Comparison of ENCODE assay signal across 10 cellular contexts in the genomic region with DNA sequence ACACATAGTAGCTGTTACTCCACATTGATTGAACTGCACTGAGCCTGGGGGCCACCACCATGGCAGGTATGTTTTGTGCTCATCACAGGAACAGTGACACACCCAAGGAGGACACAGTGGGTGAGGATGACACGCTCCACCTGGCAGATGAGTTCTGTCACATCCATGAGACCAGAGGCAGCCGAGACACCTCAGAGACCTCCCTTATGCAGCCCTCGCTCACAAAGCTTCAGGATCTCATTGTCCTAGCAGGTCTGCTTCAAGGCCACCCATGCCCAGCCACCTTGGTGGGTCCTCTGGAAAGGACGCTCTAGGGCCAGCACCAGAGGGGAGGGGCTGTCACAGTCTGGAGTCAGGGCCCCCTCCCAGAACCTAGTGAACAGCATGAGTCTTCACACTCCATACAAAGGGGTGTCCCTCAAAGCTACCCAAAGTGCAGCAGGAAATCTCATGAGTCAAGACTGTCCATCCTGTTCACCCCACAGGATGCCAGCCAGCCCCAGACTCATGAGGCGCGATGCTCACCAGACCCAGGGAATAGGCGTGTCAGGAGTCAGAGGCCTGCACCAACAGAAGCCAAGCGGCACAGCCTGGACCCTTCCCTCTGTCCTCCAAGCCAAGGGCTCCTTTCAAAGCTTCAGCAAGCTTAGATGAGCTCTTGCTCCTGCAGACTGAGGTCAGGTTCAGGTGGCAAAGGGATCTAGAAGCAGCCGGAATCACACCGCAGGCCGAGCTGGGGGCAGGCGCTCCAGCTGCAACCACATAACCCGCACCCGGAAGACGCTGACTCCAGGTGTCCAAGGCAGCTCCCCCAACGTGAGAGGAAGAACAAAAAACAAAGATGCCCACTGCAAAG. TPM values are rescaled to one million over a fixed set of nuclear protein-coding genes. Genes with fewer than 3 reads are reported as not detected.
A peak's percentile ranks its signal among the peaks of the same experiment; 100 is the strongest.
DNase-seq lines count a peak whose midpoint lies in the region; ATAC-seq and TF ChIP-seq lines count a peak whose summit lies in the region.
"Had no signal": no experiment of that assay in that cellular context is flagged by ENCODE, and none has a peak within 500 bp of the region (broad histone marks: within the 10 kb centered on the region; RNA-seq: fewer than 3 reads in every experiment).

No MANE protein-coding gene starts in this region.

- no peaks in the 10 kb centered on the region; a peak in 1 of 5 replicates for H3K9me3 Mint-ChIP-seq in H9
- H3K9me3 Mint-ChIP-seq in stimulated activated memory B cell treated with anti-CD40 and anti-IgM and Interleukin-4, amounts not matched to agents 10 μg/mL and 1 μg/mL and 100 μg/mL, for 72 hours: no peaks in the 10 kb centered on the region

- H3K36me3 Mint-ChIP-seq in H9 (ENCODE audit: insufficient read depth in 1 of 3, low read depth in 3 of 3): peaks cover 0 to 5% (median 2%) of the 10 kb centered on the region in 3 experiments; a peak in 6 of 7 replicates
- H3K36me3 Mint-ChIP-seq in stimulated activated memory B cell treated with anti-CD40 and anti-IgM and Interleukin-4, amounts not matched to agents 10 μg/mL and 1 μg/mL and 100 μg/mL, for 72 hours: peaks cover 17% of the 10 kb centered on the region

- no peak overlapping the region for H3K4me2 ChIP-seq in H9 (ENCODE audit: insufficient read depth, insufficient read length, low read length)
- H3K4me2 ChIP-seq: PC-9 had no signal

- no peak overlapping the region for H3K14ac ChIP-seq in H9 (ENCODE audit: insufficient read depth, low read length)

- H3K27me3 ChIP-seq in H9 (ENCODE audit: insufficient read depth, low read length) (no peaks in the 10 kb centered on the region), right cardiac atrium (ENCODE audit: control insufficient read depth, insufficient read depth) (no peaks in the 10 kb centered on the region)

- H4K91ac ChIP-seq in H9 (ENCODE audit: insufficient read length, low read depth, low read length): no peak overlapping the region

- no peak overlapping the region for H4K5ac ChIP-seq in H9 (ENCODE audit: insufficient read length, low read depth, low read length)

- H3K4ac ChIP-seq in H9 (ENCODE audit: low read depth, low read length): no peak overlapping the region

- H2BK15ac ChIP-seq in H9 (ENCODE audit: low read depth, low read length): no peak overlapping the region

- TF ChIP-seq CTCF in H9 (conservative IDR thresholded peaks at IDR 0.05): no peak

- H3K9me3 ChIP-seq in H9 (ENCODE audit: control insufficient read depth, low read depth, low read length): no peaks in the 10 kb centered on the region
- no peaks in the 10 kb centered on the region for H3K9me3 ChIP-seq in right cardiac atrium (ENCODE audit: control insufficient read depth, low read length)

- no peak overlapping the region for H2BK5ac ChIP-seq in H9 (ENCODE audit: insufficient read length, low read length)

- H4K8ac ChIP-seq in H9 (replicated peaks; ENCODE audit: insufficient read length, low read depth, low read length): no peak overlapping the region

- H2AK5ac ChIP-seq in H9 (ENCODE audit: insufficient read length, low read length): no peak overlapping the region

- H3K4me1 ChIP-seq in H9 (ENCODE audit: insufficient read depth, low read length) (peaks cover 2% of the 10 kb centered on the region; the same call in 1 of the 2 replicates), right cardiac atrium (ENCODE audit: control insufficient read depth, insufficient read depth, low read length) (peaks cover 64% of the 10 kb centered on the region)

- peaks cover 8% of the 10 kb centered on the region for H3K27me3 Mint-ChIP-seq in H9 (ENCODE audit: low read depth)
- no peaks in the 10 kb centered on the region for H3K27me3 Mint-ChIP-seq in stimulated activated memory B cell treated with anti-CD40 and anti-IgM and Interleukin-4, amounts not matched to agents 10 μg/mL and 1 μg/mL and 100 μg/mL, for 72 hours

- peak; percentile 33 to 34 for ATAC-seq in activated CD4-positive, CD25-positive, alpha-beta regulatory T cell treated with anti-CD3 and anti-CD28 coated beads, Interleukin-2, amount 50 U/mL, for 24 hours
- ATAC-seq in right cardiac atrium: no peak
- ATAC-seq in stimulated activated memory B cell treated with anti-CD40 and anti-IgM and Interleukin-4, amounts not matched to agents 10 μg/mL and 1 μg/mL and 100 μg/mL, for 72 hours: peak; percentile 62
- no peak for ATAC-seq in GM18861 (IDR thresholded peaks at IDR 0.05; ENCODE audit: unreplicated experiment)
- ATAC-seq in GM21786 (IDR thresholded peaks at IDR 0.05; ENCODE audit: unreplicated experiment): no peak

- H3K4me1 Mint-ChIP-seq in H9: peaks cover 30 to 38% of the 10 kb centered on the region in 2 experiments
- peaks cover 94% of the 10 kb centered on the region for H3K4me1 Mint-ChIP-seq in stimulated activated memory B cell treated with anti-CD40 and anti-IgM and Interleukin-4, amounts not matched to agents 10 μg/mL and 1 μg/mL and 100 μg/mL, for 72 hours

- no peak overlapping the region for H3K56ac ChIP-seq in H9 (ENCODE audit: insufficient read length, low read depth, low read length)

- H3K9ac ChIP-seq in H9 (ENCODE audit: extremely low read depth, insufficient read length, low read length): no peak overlapping the region

- no peak overlapping the region for H2BK120ac ChIP-seq in H9 (ENCODE audit: low read depth, low read length, poor library complexity, severe bottlenecking)

- H3K18ac ChIP-seq in H9 (ENCODE audit: insufficient read length, low read depth, low read length): no peak overlapping the region

- no peak overlapping the region for H2AFZ ChIP-seq in H9 (ENCODE audit: low read length)
- H2AFZ ChIP-seq: PC-9 had no signal

- no peak overlapping the region; a peak in 1 of 7 replicates for H3K27ac Mint-ChIP-seq in H9
- H3K27ac Mint-ChIP-seq in stimulated activated memory B cell treated with anti-CD40 and anti-IgM and Interleukin-4, amounts not matched to agents 10 μg/mL and 1 μg/mL and 100 μg/mL, for 72 hours: peak overlapping the region; percentile 96

- H2BK12ac ChIP-seq in H9 (ENCODE audit: insufficient read length, low read depth, low read length): no peak overlapping the region

- no peak overlapping the region for H3K4me3 Mint-ChIP-seq in H9
- H3K4me3 Mint-ChIP-seq in stimulated activated memory B cell treated with anti-CD40 and anti-IgM and Interleukin-4, amounts not matched to agents 10 μg/mL and 1 μg/mL and 100 μg/mL, for 72 hours: peak overlapping the region; percentile 64

- intact Hi-C loops in right cardiac atrium (cut with DNase I): loop anchor here in 3 of 4 donors (5.0 to 10.0 kb wide), 2 partner anchors 32 to 50 kb away; no protein-coding TSS in a partner anchor

- H2BK20ac ChIP-seq in H9 (ENCODE audit: low read depth, low read length, poor library complexity, severe bottlenecking): no peak overlapping the region

- WGBS in H9 (ENCODE audit: extremely low coverage, insufficient read length, low lambda C conversion rate): no CpG with 5 or more reads among the region's 16 CpGs
- WGBS in right cardiac atrium: 85% methylated on average over 16 of the region's 16 CpGs

- no peaks in the 10 kb centered on the region for H3K23me2 ChIP-seq in H9 (ENCODE audit: insufficient read length, low read depth, low read length, poor library complexity, severe bottlenecking)

- no peak overlapping the region for H3T11ph ChIP-seq in H9 (ENCODE audit: low read length)

- H3K23ac ChIP-seq in H9 (ENCODE audit: insufficient read length, low read depth, low read length): no peak overlapping the region

- H3K27ac ChIP-seq in H9 (ENCODE audit: insufficient read length, low read depth, low read length) (no peak overlapping the region), right cardiac atrium (ENCODE audit: low read length) (peak overlapping the region; percentile 94)
- H3K27ac ChIP-seq: PC-9 had no signal

- H3K4me3 ChIP-seq in right cardiac atrium (ENCODE audit: low read length): no peak overlapping the region
- H3K4me3 ChIP-seq: PC-9 had no signal

- no peaks in the 10 kb centered on the region for H3K79me1 ChIP-seq in H9 (ENCODE audit: insufficient read depth, low read depth, low read length, poor library complexity, severe bottlenecking)

- peak; percentile 18 for DNase-seq in H9
- no peak for DNase-seq in right cardiac atrium
- DNase-seq in putamen (ENCODE audit: low spot score): no peak
- DNase-seq in dermis blood vessel endothelial cell: no peak
- DNase-seq: hypothalamus, PC-9 had no signal

- no peaks in the 10 kb centered on the region; the same call in 1 of the 2 replicates for H3K79me2 ChIP-seq in H9 (ENCODE audit: insufficient read depth, low read length)

- H4K20me1 ChIP-seq in H9 (ENCODE audit: control insufficient read depth, insufficient read depth, insufficient read length): peaks cover 2% of the 10 kb centered on the region

RNA-seq across cellular contexts. Expression of a gene that starts 9.6 kb away (rescaled TPM):
- total RNA-seq in H9 (2021) (10.6 and 11.5 TPM in 2 replicates), right cardiac atrium (10 to 100 TPM; 34.6 to 58.3 (median 49.8) TPM), dermis blood vessel endothelial cell (30.5 and 36.5 TPM in 2 replicates)
- polyA plus RNA-seq in right cardiac atrium: 39.5 TPM

RNA-seq across cellular contexts. Expression of a gene that starts 57.1 kb away (rescaled TPM):
- 17.8 and 19.0 TPM in 2 replicates for total RNA-seq in H9 (2021)
- 10 to 100 TPM; 10.6 to 14.5 (median 12.2) TPM for total RNA-seq in right cardiac atrium
- 8.9 TPM for polyA plus RNA-seq in right cardiac atrium
- 10.4 and 20.9 TPM in 2 replicates for total RNA-seq in dermis blood vessel endothelial cell

Comparison
In these comparisons a context has a peak if more than half of its experiments do, and no peak if none do; other contexts are left out.
1. ATAC-seq: peak in activated CD4-positive, CD25-positive, alpha-beta regulatory T cell treated with anti-CD3 and anti-CD28 coated beads, Interleukin-2, amount 50 U/mL, for 24 hours (2 of 2) and stimulated activated memory B cell treated with anti-CD40 and anti-IgM and Interleukin-4, amounts not matched to agents 10 μg/mL and 1 μg/mL and 100 μg/mL, for 72 hours (single experiment); none in right cardiac atrium (0 of 2), GM18861 (single experiment) and GM21786 (single experiment).